ENCODE assay signal across 29 cellular contexts in the genomic region with DNA sequence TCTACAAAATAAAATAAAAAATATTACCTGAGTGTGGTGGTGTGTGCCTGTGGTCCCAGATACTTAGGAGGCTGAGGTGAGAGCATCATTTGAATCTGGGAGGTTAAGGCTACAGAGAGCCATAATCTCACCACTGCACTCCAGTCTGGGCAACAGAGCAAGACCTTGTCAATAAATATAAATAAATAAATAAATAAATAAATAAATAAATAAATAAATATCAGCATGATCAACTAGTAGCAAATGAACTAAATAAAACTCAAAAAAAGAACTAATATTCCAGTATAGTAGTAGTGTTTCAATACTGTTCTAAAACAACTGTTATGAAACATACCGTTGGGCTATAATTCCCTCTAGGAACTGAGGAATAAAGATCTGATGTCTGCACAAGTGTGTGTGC.
DNase-seq lines count a peak whose midpoint lies in the region; ATAC-seq, FAIRE-seq and TF ChIP-seq lines count a peak whose summit lies in the region.
"Had no signal": no experiment of that assay in that cellular context is flagged by ENCODE, and none has a peak within 500 bp of the region (broad histone marks: within the 10 kb centered on the region; RNA-seq: fewer than 3 reads in every experiment).

No MANE protein-coding gene starts in this region.

- TF ChIP-seq RAD21 in A549 (conservative IDR thresholded peaks at IDR 0.05 in 1 of 2, IDR thresholded peaks at IDR 0.05 in 1 of 2): no peak

- no peak for DNase-seq in A549 (ENCODE audit: low read depth in 1 of 2, low spot score in 1 of 2)
- DNase-seq: 8988T; ACHN; AML-193; BE2C; C1 segment of cervical spinal cord; Caco-2; Calu3; CD4-positive, alpha-beta memory T cell; CD4-positive, alpha-beta T cell; CD4-positive, CD25-positive, alpha-beta regulatory T cell; CD8-positive, alpha-beta memory T cell; CD8-positive, alpha-beta T cell; COR-L47; DMS 273 treated with DMSO at 0.1 percent for 48 hours; DMS153; DMS53; DMS79; DND-41; EL had no signal

- ATAC-seq in A549: no peak
- ATAC-seq in GM19035 (IDR thresholded peaks at IDR 0.05; ENCODE audit: unreplicated experiment): no peak
- ATAC-seq in HG03280 (IDR thresholded peaks at IDR 0.05; ENCODE audit: unreplicated experiment): no peak
- ATAC-seq: CD8-positive, alpha-beta T cell had no signal

- 64% methylated on average over 1 of the region's 1 CpG for WGBS in A549 (ENCODE audit: missing lambda C conversion rate)

- FAIRE-seq in A549 (lab: Jason Lieb, UNC): no peak
- FAIRE-seq: A204.1, D721Med had no signal

- H3K27ac ChIP-seq in A549 (no peak overlapping the region), HEK293 (ENCODE audit: extremely low read depth, low read depth, low read length) (no peak overlapping the region)
- H3K27ac ChIP-seq: 22Rv1; BLaER1; BLaER1 treated with 17β-estradiol and CSF1 and Interleukin-3, amounts not matched to agents 10 nM and 100 nM; C4-2B had no signal

- POLR2A ChIA-PET in A549 (lab: Yijun Ruan, JAX): no interaction called here
- POLR2A ChIA-PET in HEK293 (lab: Yijun Ruan, JAX): no interaction called here

- CTCF ChIA-PET in A549 (lab: Yijun Ruan, JAX) (no interaction called here), HEK293 (lab: Yijun Ruan, JAX) (no interaction called here)

- no peak for TF ChIP-seq POLR2A in A549 (IDR thresholded peaks at IDR 0.05; ENCODE audit: low read length)

- H3K4me3 ChIP-seq in A549 (no peak overlapping the region), HEK293 (ENCODE audit: low read depth, low read length) (no peak overlapping the region)
- H3K4me3 ChIP-seq: BLaER1; BLaER1 treated with 17β-estradiol and CSF1 and Interleukin-3, amounts not matched to agents 10 nM and 100 nM had no signal

- H3K9me3 ChIP-seq in A549 (no peaks in the 10 kb centered on the region), HEK293 (ENCODE audit: control insufficient read depth, insufficient read depth, low read depth, low read length) (no peaks in the 10 kb centered on the region)
- H3K9me3 ChIP-seq: BE2C, BLaER1, Caco-2 had no signal

- TF ChIP-seq CTCF in A549 (IDR thresholded peaks at IDR 0.05): no peak
- TF ChIP-seq CTCF in HEK293 (tag by site-specific recombination; IDR thresholded peaks at IDR 0.05): no peak

- no peak for TF ChIP-seq EP300 in A549 (IDR thresholded peaks at IDR 0.05)

- no peaks in the 10 kb centered on the region for H3K4me1 ChIP-seq in A549
- H3K4me1 ChIP-seq in HEK293 (ENCODE audit: control insufficient read depth, insufficient read depth, low read length): no peaks in the 10 kb centered on the region
- H3K4me1 ChIP-seq: BLaER1; BLaER1 treated with 17β-estradiol and CSF1 and Interleukin-3, amounts not matched to agents 10 nM and 100 nM had no signal

- no peaks in the 10 kb centered on the region for H3K36me3 ChIP-seq in HEK293 (ENCODE audit: control insufficient read depth in 2 of 2, insufficient read depth in 1 of 2, low read length in 2 of 2)
- H3K36me3 ChIP-seq: BE2C; BLaER1; BLaER1 treated with 17β-estradiol and CSF1 and Interleukin-3, amounts not matched to agents 10 nM and 100 nM had no signal

- no peak overlapping the region for H3K4me2 ChIP-seq in A549
- H3K4me2 ChIP-seq: BLaER1; BLaER1 treated with 17β-estradiol and CSF1 and Interleukin-3, amounts not matched to agents 10 nM and 100 nM had no signal

TF ChIP-seq in A549, 52 proteins besides CTCF, POLR2A, EP300 and RAD21:
- no peak for TF ChIP-seq EHMT2 (IDR thresholded peaks at IDR 0.05; ENCODE audit: low read depth)
- peak; percentile 90 for TF ChIP-seq ZC3H11A (IDR thresholded peaks at IDR 0.05)

TF ChIP-seq in HEK293, 187 proteins besides CTCF, POLR2A, EP300 and RAD21 (continues in another document):
- peak; percentile 18; the same call in 1 of the 2 replicates for TF ChIP-seq ZBTB8A (tag by site-specific recombination; IDR thresholded peaks at IDR 0.05)
- peak; percentile 8; the same call in 1 of the 2 replicates for TF ChIP-seq ZNF654 (tag by site-specific recombination; IDR thresholded peaks at IDR 0.05; ENCODE audit: low read depth)
- TF ChIP-seq ZNF544 (tag by site-specific recombination; IDR thresholded peaks at IDR 0.05): no peak
- peak; percentile 60 for TF ChIP-seq ZNF555 (tag by site-specific recombination; conservative IDR thresholded peaks at IDR 0.05)
- TF ChIP-seq ZNF341 (tag by site-specific recombination; IDR thresholded peaks at IDR 0.05; ENCODE audit: low read depth): no peak
- TF ChIP-seq ZNF24 (tag by site-specific recombination; IDR thresholded peaks at IDR 0.05): no peak
- no peak for TF ChIP-seq ZNF473 (tag by site-specific recombination; IDR thresholded peaks at IDR 0.05)
- TF ChIP-seq KLF16 (tag by site-specific recombination; IDR thresholded peaks at IDR 0.05): no peak
- peak; percentile 66; the same call in 1 of the 2 replicates for TF ChIP-seq ZNF394 (tag by site-specific recombination; IDR thresholded peaks at IDR 0.05; ENCODE audit: borderline replicate concordance)
- peak; percentile 30; the same call in 1 of the 2 replicates for TF ChIP-seq ZXDB (tag by site-specific recombination; IDR thresholded peaks at IDR 0.05)
- 0 out of 2 replicates have a peak, but pooled peaks have one; percentile 22 for TF ChIP-seq ZNF433 (tag by site-specific recombination; IDR thresholded peaks at IDR 0.05; ENCODE audit: low read depth)
- TF ChIP-seq ZNF426 (tag by site-specific recombination; IDR thresholded peaks at IDR 0.05): peak; percentile 61
- 0 out of 2 replicates have a peak, but pooled peaks have one; percentile 29 for TF ChIP-seq ZNF292 (tag by site-specific recombination; IDR thresholded peaks at IDR 0.05; ENCODE audit: borderline replicate concordance, low read depth)
- TF ChIP-seq, protein P1, sequence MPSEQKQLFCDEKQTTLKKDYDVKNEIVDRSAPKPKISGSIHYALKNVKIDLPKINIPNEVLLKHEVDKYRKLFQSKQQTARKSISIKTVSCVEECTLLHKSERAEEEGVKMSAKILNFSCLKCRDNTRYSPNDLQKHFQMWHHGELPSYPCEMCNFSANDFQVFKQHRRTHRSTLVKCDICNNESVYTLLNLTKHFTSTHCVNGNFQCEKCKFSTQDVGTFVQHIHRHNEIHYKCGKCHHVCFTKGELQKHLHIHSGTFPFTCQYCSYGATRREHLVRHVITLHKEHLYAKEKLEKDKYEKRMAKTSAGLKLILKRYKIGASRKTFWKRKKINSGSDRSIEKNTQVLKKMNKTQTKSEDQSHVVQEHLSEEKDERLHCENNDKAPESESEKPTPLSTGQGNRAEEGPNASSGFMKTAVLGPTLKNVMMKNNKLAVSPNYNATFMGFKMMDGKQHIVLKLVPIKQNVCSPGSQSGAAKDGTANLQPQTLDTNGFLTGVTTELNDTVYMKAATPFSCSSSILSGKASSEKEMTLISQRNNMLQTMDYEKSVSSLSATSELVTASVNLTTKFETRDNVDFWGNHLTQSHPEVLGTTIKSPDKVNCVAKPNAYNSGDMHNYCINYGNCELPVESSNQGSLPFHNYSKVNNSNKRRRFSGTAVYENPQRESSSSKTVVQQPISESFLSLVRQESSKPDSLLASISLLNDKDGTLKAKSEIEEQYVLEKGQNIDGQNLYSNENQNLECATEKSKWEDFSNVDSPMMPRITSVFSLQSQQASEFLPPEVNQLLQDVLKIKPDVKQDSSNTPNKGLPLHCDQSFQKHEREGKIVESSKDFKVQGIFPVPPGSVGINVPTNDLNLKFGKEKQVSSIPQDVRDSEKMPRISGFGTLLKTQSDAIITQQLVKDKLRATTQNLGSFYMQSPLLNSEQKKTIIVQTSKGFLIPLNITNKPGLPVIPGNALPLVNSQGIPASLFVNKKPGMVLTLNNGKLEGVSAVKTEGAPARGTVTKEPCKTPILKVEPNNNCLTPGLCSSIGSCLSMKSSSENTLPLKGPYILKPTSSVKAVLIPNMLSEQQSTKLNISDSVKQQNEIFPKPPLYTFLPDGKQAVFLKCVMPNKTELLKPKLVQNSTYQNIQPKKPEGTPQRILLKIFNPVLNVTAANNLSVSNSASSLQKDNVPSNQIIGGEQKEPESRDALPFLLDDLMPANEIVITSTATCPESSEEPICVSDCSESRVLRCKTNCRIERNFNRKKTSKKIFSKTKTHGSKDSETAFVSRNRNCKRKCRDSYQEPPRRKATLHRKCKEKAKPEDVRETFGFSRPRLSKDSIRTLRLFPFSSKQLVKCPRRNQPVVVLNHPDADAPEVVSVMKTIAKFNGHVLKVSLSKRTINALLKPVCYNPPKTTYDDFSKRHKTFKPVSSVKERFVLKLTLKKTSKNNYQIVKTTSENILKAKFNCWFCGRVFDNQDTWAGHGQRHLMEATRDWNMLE (tag by site-specific recombination; conservative IDR thresholded peaks at IDR 0.05; ENCODE audit: low read depth): peak; percentile 67; the same call in 1 of the 2 replicates
- TF ChIP-seq ZNF140 (tag by site-specific recombination; IDR thresholded peaks at IDR 0.05): peak; percentile 39; the same call in 1 of the 2 replicates
- TF ChIP-seq, protein P2, sequence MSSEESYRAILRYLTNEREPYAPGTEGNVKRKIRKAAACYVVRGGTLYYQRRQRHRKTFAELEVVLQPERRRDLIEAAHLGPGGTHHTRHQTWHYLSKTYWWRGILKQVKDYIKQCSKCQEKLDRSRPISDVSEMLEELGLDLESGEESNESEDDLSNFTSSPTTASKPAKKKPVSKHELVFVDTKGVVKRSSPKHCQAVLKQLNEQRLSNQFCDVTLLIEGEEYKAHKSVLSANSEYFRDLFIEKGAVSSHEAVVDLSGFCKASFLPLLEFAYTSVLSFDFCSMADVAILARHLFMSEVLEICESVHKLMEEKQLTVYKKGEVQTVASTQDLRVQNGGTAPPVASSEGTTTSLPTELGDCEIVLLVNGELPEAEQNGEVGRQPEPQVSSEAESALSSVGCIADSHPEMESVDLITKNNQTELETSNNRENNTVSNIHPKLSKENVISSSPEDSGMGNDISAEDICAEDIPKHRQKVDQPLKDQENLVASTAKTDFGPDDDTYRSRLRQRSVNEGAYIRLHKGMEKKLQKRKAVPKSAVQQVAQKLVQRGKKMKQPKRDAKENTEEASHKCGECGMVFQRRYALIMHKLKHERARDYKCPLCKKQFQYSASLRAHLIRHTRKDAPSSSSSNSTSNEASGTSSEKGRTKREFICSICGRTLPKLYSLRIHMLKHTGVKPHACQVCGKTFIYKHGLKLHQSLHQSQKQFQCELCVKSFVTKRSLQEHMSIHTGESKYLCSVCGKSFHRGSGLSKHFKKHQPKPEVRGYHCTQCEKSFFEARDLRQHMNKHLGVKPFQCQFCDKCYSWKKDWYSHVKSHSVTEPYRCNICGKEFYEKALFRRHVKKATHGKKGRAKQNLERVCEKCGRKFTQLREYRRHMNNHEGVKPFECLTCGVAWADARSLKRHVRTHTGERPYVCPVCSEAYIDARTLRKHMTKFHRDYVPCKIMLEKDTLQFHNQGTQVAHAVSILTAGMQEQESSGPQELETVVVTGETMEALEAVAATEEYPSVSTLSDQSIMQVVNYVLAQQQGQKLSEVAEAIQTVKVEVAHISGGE (tag by site-specific recombination; conservative IDR thresholded peaks at IDR 0.05; ENCODE audit: low read depth): peak; percentile 61
- TF ChIP-seq SP7 (tag by site-specific recombination; IDR thresholded peaks at IDR 0.05): no peak
- TF ChIP-seq ZNF624 (tag by site-specific recombination; IDR thresholded peaks at IDR 0.05): no peak
- no peak for TF ChIP-seq ZNF768 (tag by site-specific recombination; IDR thresholded peaks at IDR 0.05)
